Comparison of ENCODE assay signal across 8 cellular contexts in the genomic region with DNA sequence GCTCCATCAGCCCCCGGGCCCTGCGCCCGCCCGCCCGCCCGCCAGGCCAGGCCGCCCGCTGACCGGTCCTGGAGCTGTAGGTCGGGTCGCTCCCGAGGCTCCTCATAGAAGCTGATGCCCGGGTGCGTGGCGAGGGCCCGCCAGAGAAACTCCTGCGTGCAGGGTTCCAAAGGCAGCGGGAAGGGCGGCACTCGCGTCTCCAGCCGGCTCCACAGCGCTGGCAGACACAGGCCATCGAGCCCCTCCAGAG. TPM values are rescaled to one million over a fixed set of nuclear protein-coding genes. Genes with fewer than 3 reads are reported as not detected.
DNase-seq lines count a peak whose midpoint lies in the region; ATAC-seq and TF ChIP-seq lines count a peak whose summit lies in the region.

No MANE protein-coding gene starts in this region.

- peak; percentile 12 for ATAC-seq in HG02678 (IDR thresholded peaks at IDR 0.05; ENCODE audit: unreplicated experiment)
- peak; percentile 28 to 42 (median 38) for ATAC-seq in T-cell (replicated peaks in 1 of 4)
- peak; percentile 65 to 67 for ATAC-seq in left cardiac atrium

- intact Hi-C loops in left cardiac atrium (cut with DNase I), result no loop called here

- POLR2A ChIA-PET in T-cell (lab: Charles Lee), result interaction anchor here (0.5 to 1.1 kb wide), 10 partner anchors 9 to 545 kb away, joined by 3 to 6 read pairs (median 3); partner anchors contain the start of genes IL21R (in 1 of the 2) and KDM8 (in 1 of the 2)

- H3K4me3 ChIP-seq in GM12875 (ENCODE audit: low read depth, low read length), result peak overlapping the region; percentile 75
- H3K4me3 ChIP-seq in skin epidermis, result peak overlapping the region; percentile 62 to 99 (median 82)

- TF ChIP-seq CTCF in GM12875 (IDR thresholded peaks at IDR 0.05; ENCODE audit: borderline replicate concordance, insufficient read depth, low read depth, low read length), result no peak

- peaks cover 17% of the 10 kb centered on the region for H3K36me3 Mint-ChIP-seq in T-cell

- peak overlapping the region; percentile 90 to 99 (median 95) for H3K4me3 Mint-ChIP-seq in T-cell

- H3K9me3 Mint-ChIP-seq in T-cell, result no peaks in the 10 kb centered on the region

- H3K4me1 Mint-ChIP-seq in T-cell, result peaks cover 36 to 52% (median 49%) of the 10 kb centered on the region in 3 donors

- DNase-seq in T-cell (peak in 2 of 34 experiments; percentile 1 to 2), left cardiac atrium (no peak), NCI-H526 (lab: John Stamatoyannopoulos, UW) (no peak), cortex of kidney (lab: John Stamatoyannopoulos, UW) (no peak)
- DNase-seq in stimulated activated CD4-positive, alpha-beta T cell treated with anti-CD3 and anti-CD28 coated beads, Interleukin-4, amount 100 ng/mL, for 1 hour, result no peak

- no peaks in the 10 kb centered on the region for H3K27me3 Mint-ChIP-seq in T-cell

- H3K27ac Mint-ChIP-seq in T-cell, result peak overlapping the region; percentile 94

- H3K27ac ChIP-seq in skin epidermis, result peak overlapping the region; percentile 54 to 93 (median 86)

- CTCF ChIA-PET in T-cell (lab: Charles Lee), result interaction anchor here in 1 of 2 donors (0.5 to 1.4 kb wide), 4 partner anchors 90 to 942 kb away, joined by 4 to 5 read pairs (median 4); partner anchors contain the start of gene CLN3

RNA-seq across cellular contexts. Expression of gene GTF3C1, which starts 0.2 kb away (rescaled TPM):
- total RNA-seq in T-cell (10 to 100 TPM; 60.3 to 72.8 (median 61.4) TPM), left cardiac atrium (10 to 100 TPM; 43.3 to 53.6 TPM)

RNA-seq across cellular contexts. Expression of gene KATNIP, which starts 0.4 kb away (rescaled TPM):
- total RNA-seq in T-cell (10 to 100 TPM; 14.6 to 26.8 (median 18.7) TPM), left cardiac atrium (10 to 100 TPM; 10.0 to 14.4 TPM)

Comparison
In these comparisons a context has a peak if more than half of its experiments do, and no peak if none do; other contexts are left out.
1. ATAC-seq: peak in every context shown above with its lines; median percentile 66 in left cardiac atrium; 38 in T-cell; 12 in HG02678.